Comparison of ENCODE assay signal across 19 cellular contexts in genomic region chr6:169893624-169894023, GRCh38.
DNase-seq lines count a peak whose midpoint lies in the region; ATAC-seq and TF ChIP-seq lines count a peak whose summit lies in the region.
"Had no signal": no experiment of that assay in that cellular context is flagged by ENCODE, and none has a peak within 500 bp of the region (broad histone marks: within the 10 kb centered on the region; RNA-seq: fewer than 3 reads in every experiment).

No MANE protein-coding gene starts in this region.

- H2AK5ac ChIP-seq in neuronal stem cell (ENCODE audit: low read depth, low read length), result peak overlapping the region; percentile 39

- peak; percentile 2 for DNase-seq in SK-N-SH
- DNase-seq in endothelial cell (ENCODE audit: low spot score), result no peak
- DNase-seq in neuronal stem cell (ENCODE audit: low spot score), result no peak
- peak; percentile 39 for DNase-seq in type B pancreatic cell (ENCODE audit: extremely low spot score, unreplicated experiment)
- no peak for DNase-seq in HuH-7 (ENCODE audit: low spot score)
- DNase-seq in HuH-7.5 (ENCODE audit: low spot score), result no peak
- DNase-seq: AML-193; Caco-2; CD4-positive, alpha-beta T cell; DMS153; DMS79; GDM1; HCEC 1CT had no signal

- H3K36me3 Mint-ChIP-seq in endothelial cell (ENCODE audit: low read depth, unreplicated experiment) (peaks cover 23% of the 10 kb centered on the region), type B pancreatic cell (no peaks in the 10 kb centered on the region)

- H3K9me3 Mint-ChIP-seq in endothelial cell (ENCODE audit: unreplicated experiment), result no peaks in the 10 kb centered on the region
- H3K9me3 Mint-ChIP-seq in type B pancreatic cell, result peaks cover 4% of the 10 kb centered on the region

- H3K27me3 Mint-ChIP-seq in endothelial cell (ENCODE audit: unreplicated experiment) (peaks cover 34% of the 10 kb centered on the region), type B pancreatic cell (peaks cover 16% of the 10 kb centered on the region)

- no peak overlapping the region for H3K4me3 ChIP-seq in SK-N-SH (ENCODE audit: low read depth in 2 of 2, low read length in 1 of 2)
- peak overlapping the region in 1 of 2 donors; percentile 22 for H3K4me3 ChIP-seq in neuronal stem cell (ENCODE audit: low read length in 2 of 2)
- H3K4me3 ChIP-seq: A549, GM23338 had no signal

- no peak for TF ChIP-seq EP300 in SK-N-SH (IDR thresholded peaks at IDR 0.05; ENCODE audit: borderline replicate concordance in 1 of 2, low read depth in 1 of 2, low read length in 1 of 2)

- H3K4me3 Mint-ChIP-seq in endothelial cell (ENCODE audit: unreplicated experiment) (no peak overlapping the region), type B pancreatic cell (no peak overlapping the region)
- H3K4me3 Mint-ChIP-seq: CD4-positive, alpha-beta T cell; GM23338 had no signal

- CTCF ChIA-PET in SK-N-SH (lab: Yijun Ruan, JAX), result no interaction called here

- no peak overlapping the region for H3K4ac ChIP-seq in neuronal stem cell (ENCODE audit: low read length)

- 35% methylated on average over 5 of the region's 8 CpGs for WGBS in SK-N-SH (ENCODE audit: low lambda C conversion rate)
- WGBS in neuronal stem cell (ENCODE audit: extremely low coverage in 2 of 2, insufficient read length in 2 of 2, insufficient replicate concordance in 1 of 2), 2 donors, result no CpG with 5 or more reads among the region's 8 CpGs

- ATAC-seq in SK-N-SH treated with all-trans-retinoic acid at 6 μM for 48 hours (no peak), GM19328 (IDR thresholded peaks at IDR 0.05; ENCODE audit: unreplicated experiment) (no peak)
- ATAC-seq: A549, GM23338 had no signal

- H3K27ac ChIP-seq in SK-N-SH (ENCODE audit: low read depth in 2 of 2, low read length in 1 of 2) (no peak overlapping the region), neuronal stem cell (replicated peaks; ENCODE audit: low read length) (no peak overlapping the region)
- H3K27ac ChIP-seq: 22Rv1, A549, C4-2B had no signal

- no peak overlapping the region for H3K9ac ChIP-seq in SK-N-SH
- no peak overlapping the region for H3K9ac ChIP-seq in neuronal stem cell (ENCODE audit: low read depth, low read length, poor library complexity)

- H3K27me3 ChIP-seq in SK-N-SH (ENCODE audit: insufficient read depth) (no peaks in the 10 kb centered on the region), neuronal stem cell (ENCODE audit: control insufficient read depth in 3 of 3, insufficient read depth in 3 of 3, low read depth in 1 of 3, low read length in 3 of 3) (no peaks in the 10 kb centered on the region)

- H2BK15ac ChIP-seq in neuronal stem cell (ENCODE audit: low read length), result peak overlapping the region; percentile 30

- TF ChIP-seq CTCF in SK-N-SH (IDR thresholded peaks at IDR 0.05), result no peak
- no peak for TF ChIP-seq CTCF in endothelial cell (IDR thresholded peaks at IDR 0.05; ENCODE audit: unreplicated experiment)
- no peak for TF ChIP-seq CTCF in type B pancreatic cell (conservative IDR thresholded peaks at IDR 0.05)

- H3K14ac ChIP-seq in neuronal stem cell (ENCODE audit: low read length), result no peak overlapping the region

- no peaks in the 10 kb centered on the region for H4K20me1 ChIP-seq in SK-N-SH (ENCODE audit: insufficient read depth)

- H3K27ac Mint-ChIP-seq in endothelial cell (ENCODE audit: unreplicated experiment) (peak overlapping the region; percentile 67), type B pancreatic cell (no peak overlapping the region)
- H3K27ac Mint-ChIP-seq: CD4-positive, alpha-beta T cell; GM23338 had no signal

- no peaks in the 10 kb centered on the region for H3K79me1 ChIP-seq in neuronal stem cell (ENCODE audit: low read depth, low read length)

- H3K4me1 ChIP-seq in SK-N-SH (ENCODE audit: control insufficient read depth in 1 of 2, insufficient read depth in 2 of 2, low read depth in 1 of 2, low read length in 1 of 2), result peaks cover 0 to 11% of the 10 kb centered on the region in 2 experiments; a peak in 1 of 4 replicates
- H3K4me1 ChIP-seq in neuronal stem cell (ENCODE audit: control insufficient read depth in 2 of 2, insufficient read depth in 1 of 2, low read depth in 1 of 2, low read length in 2 of 2), result no peaks in the 10 kb centered on the region
- H3K4me1 ChIP-seq: A549, Caco-2 had no signal

- H3K36me3 ChIP-seq in SK-N-SH (replicated peaks in 1 of 2; ENCODE audit: control insufficient read depth in 1 of 2, insufficient read depth in 2 of 2, low read length in 1 of 2) (no peaks in the 10 kb centered on the region), neuronal stem cell (replicated peaks in 1 of 2; ENCODE audit: control insufficient read depth in 2 of 2, insufficient read depth in 2 of 2, low read length in 2 of 2) (no peaks in the 10 kb centered on the region)

- no peak overlapping the region for H4K8ac ChIP-seq in neuronal stem cell (ENCODE audit: low read depth, low read length)

- no peak overlapping the region for H3K4me2 ChIP-seq in SK-N-SH
- no peak overlapping the region for H3K4me2 ChIP-seq in neuronal stem cell (ENCODE audit: insufficient read depth, low read length, poor library complexity, severe bottlenecking)
- H3K4me2 ChIP-seq: A549, GM23338 had no signal

- no peaks in the 10 kb centered on the region for H3F3A ChIP-seq in SK-N-SH (replicated peaks; ENCODE audit: insufficient read depth)

- H3K79me2 ChIP-seq in SK-N-SH (ENCODE audit: insufficient read depth), result no peaks in the 10 kb centered on the region

- H2BK120ac ChIP-seq in neuronal stem cell (ENCODE audit: low read depth, low read length), result no peak overlapping the region

- POLR2A ChIA-PET in SK-N-SH (lab: Yijun Ruan, JAX), result no interaction called here

- peak overlapping the region; percentile 32 for H3K18ac ChIP-seq in neuronal stem cell (ENCODE audit: low read length)

- no peak overlapping the region for H4K91ac ChIP-seq in neuronal stem cell (ENCODE audit: low read depth, low read length, poor library complexity)

- H3K4me1 Mint-ChIP-seq in endothelial cell (ENCODE audit: unreplicated experiment), result peaks cover 14% of the 10 kb centered on the region
- H3K4me1 Mint-ChIP-seq in type B pancreatic cell (ENCODE audit: unreplicated experiment), result peaks cover 9% of the 10 kb centered on the region
- H3K4me1 Mint-ChIP-seq: GM23338 had no signal

- H2AFZ ChIP-seq in SK-N-SH (ENCODE audit: low read depth), result no peak overlapping the region
- no peak overlapping the region for H2AFZ ChIP-seq in neuronal stem cell (ENCODE audit: low read length)
- H2AFZ ChIP-seq: GM23338 had no signal

- no peak overlapping the region for H2BK12ac ChIP-seq in neuronal stem cell (ENCODE audit: low read length)

- H2BK5ac ChIP-seq in neuronal stem cell (ENCODE audit: low read length), result no peak overlapping the region

- no peaks in the 10 kb centered on the region for H3K9me2 ChIP-seq in SK-N-SH

- no peaks in the 10 kb centered on the region for H3K9me3 ChIP-seq in SK-N-SH
- H3K9me3 ChIP-seq in neuronal stem cell (replicated peaks in 1 of 2; ENCODE audit: control insufficient read depth in 2 of 2, insufficient read depth in 1 of 2, low read depth in 1 of 2, low read length in 2 of 2), result peaks cover 0 to 2% of the 10 kb centered on the region in 2 donors
- H3K9me3 ChIP-seq: A549, Caco-2 had no signal

- no peak for TF ChIP-seq RAD21 in SK-N-SH (IDR thresholded peaks at IDR 0.05; ENCODE audit: low read length)

- H3K23ac ChIP-seq in neuronal stem cell (ENCODE audit: low read depth, low read length, poor library complexity), result no peak overlapping the region

TF ChIP-seq in SK-N-SH, 30 proteins besides CTCF, POLR2A, EP300 and RAD21 (continues in another document):
- TF ChIP-seq TEAD4 (IDR thresholded peaks at IDR 0.05; ENCODE audit: borderline replicate concordance, insufficient read depth) (no peak), IRF3 (IDR thresholded peaks at IDR 0.05; ENCODE audit: low read depth, low read length) (no peak), RXRA (IDR thresholded peaks at IDR 0.05; ENCODE audit: borderline replicate concordance, low read depth) (no peak)

TF ChIP-seq in SK-N-SH treated with all-trans-retinoic acid at 6 μM for 48 hours, 23 proteins besides CTCF, POLR2A, EP300 and RAD21:
- TF ChIP-seq SNAI2 (CRISPR knock-in tag; IDR thresholded peaks at IDR 0.05), result no peak

Comparison
In these comparisons a context has a peak if more than half of its experiments do, and no peak if none do; other contexts are left out.
1. DNase-seq: peak in SK-N-SH (single experiment) and type B pancreatic cell (single experiment); none in endothelial cell (single experiment), neuronal stem cell (single experiment), HuH-7 (single experiment) and HuH-7.5 (single experiment).